ENCODE assay signal across 8 cellular contexts in genomic region chr2:74855114-74855707, GRCh38. TPM values are rescaled to one million over a fixed set of nuclear protein-coding genes. Genes with fewer than 3 reads are reported as not detected.
DNase-seq lines count a peak whose midpoint lies in the region; ATAC-seq and TF ChIP-seq lines count a peak whose summit lies in the region.
"Not testable (repeated sequence)": the region's sequence is repeated elsewhere in the genome, so short reads cannot be mapped to it uniquely, and the experiment has no call there.

No MANE protein-coding gene starts in this region.

- H3K4me3 Mint-ChIP-seq in Caco-2 (ENCODE audit: unreplicated experiment); WTC11; stimulated activated naive B cell treated with anti-CD40 and anti-IgM and Interleukin-4, amounts not matched to agents 10 μg/mL and 1 μg/mL and 100 μg/mL, for 72 hours: not testable (repeated sequence)

- not testable (repeated sequence) for ATAC-seq in HCT116; PC-3; WTC11; stimulated activated naive B cell treated with anti-CD40 and anti-IgM and Interleukin-4, amounts not matched to agents 10 μg/mL and 1 μg/mL and 100 μg/mL, for 72 hours (replicated peaks); upper lobe of left lung (ENCODE audit: low FRiP score in 2 of 2)

- H3K27ac ChIP-seq in HCT116 (ENCODE audit: low read depth, low read length); PC-3 (ENCODE audit: low read length): not testable (repeated sequence)
- H3K27ac ChIP-seq in cardiac muscle cell, result peak overlapping the region; percentile 89
- H3K27ac ChIP-seq in mucosa of rectum (ENCODE audit: low read depth in 2 of 2, low read length in 2 of 2), result peak overlapping the region; percentile 84 to 88
- H3K27ac ChIP-seq in upper lobe of left lung, result peak overlapping the region in 3 of 4 donors; percentile 61 to 70 (median 65)

- H3K9me2 ChIP-seq in HCT116 (ENCODE audit: insufficient read depth); PC-3 (replicated peaks; ENCODE audit: low read length): not testable (repeated sequence)

- H3K27ac Mint-ChIP-seq in Caco-2 (ENCODE audit: unreplicated experiment) (peak overlapping the region; percentile 77), WTC11 (peak overlapping the region; percentile 42)
- H3K27ac Mint-ChIP-seq in stimulated activated naive B cell treated with anti-CD40 and anti-IgM and Interleukin-4, amounts not matched to agents 10 μg/mL and 1 μg/mL and 100 μg/mL, for 72 hours, result peak overlapping the region; percentile 56

- not testable (repeated sequence) for H3K27me3 ChIP-seq in Caco-2 (replicated peaks; ENCODE audit: control insufficient read depth, insufficient read depth, low read length); HCT116 (ENCODE audit: insufficient read depth, low read length); PC-3 (ENCODE audit: low read length); cardiac muscle cell; mucosa of rectum (ENCODE audit: control insufficient read depth in 2 of 2, insufficient read depth in 2 of 2, low read length in 2 of 2); upper lobe of left lung

- H3K9me3 ChIP-seq in Caco-2; HCT116 (ENCODE audit: control insufficient read depth in 1 of 2, insufficient read depth in 1 of 2, low read depth in 1 of 2, low read length in 2 of 2); PC-3 (ENCODE audit: low read length); cardiac muscle cell (ENCODE audit: low read depth); mucosa of rectum (ENCODE audit: control insufficient read depth in 2 of 2, low read length in 2 of 2); upper lobe of left lung: not testable (repeated sequence)

- intact Hi-C loops in Caco-2 (cut with micrococcal nuclease; ENCODE audit: unreplicated experiment); HCT116 (cut with micrococcal nuclease); PC-3 (cut with micrococcal nuclease): not testable (repeated sequence)

- not testable (repeated sequence) for TF ChIP-seq POLR2A in HCT116 (IDR thresholded peaks at IDR 0.05; ENCODE audit: borderline replicate concordance, extremely low read depth, insufficient read depth, insufficient read length); upper lobe of left lung (IDR thresholded peaks at IDR 0.05)

- not testable (repeated sequence) for TF ChIP-seq EP300 in upper lobe of left lung (IDR thresholded peaks at IDR 0.05)

- not testable (repeated sequence) for H3K9ac ChIP-seq in HCT116 (ENCODE audit: low read length); PC-3 (ENCODE audit: low read length)
- H3K9ac ChIP-seq in mucosa of rectum (ENCODE audit: low read depth in 1 of 2, low read length in 2 of 2), result peak overlapping the region in 1 of 2 donors; percentile 49

- RAD21 ChIA-PET in HCT116 (lab: Charles Lee; ENCODE audit: low non-redundant PET in 1 of 2, low total read pairs in 2 of 2, uncharacterized antibody in 2 of 2, unreplicated experiment in 2 of 2), result not testable (repeated sequence)

- H3K4me2 ChIP-seq in HCT116 (ENCODE audit: low read length); PC-3 (ENCODE audit: low read length): not testable (repeated sequence)

- POLR2A ChIA-PET in Caco-2 (lab: Charles Lee); HCT116 (lab: Charles Lee); PC-3 (lab: Charles Lee; ENCODE audit: unreplicated experiment); WTC11 (lab: Charles Lee): not testable (repeated sequence)

- 95 to 96% methylated on average over 16 of the region's 16 CpGs for WGBS in upper lobe of left lung, 2 donors

- H3K4me1 Mint-ChIP-seq in Caco-2 (ENCODE audit: low read depth, unreplicated experiment), result peaks cover 52% of the 10 kb centered on the region
- peaks cover 43% of the 10 kb centered on the region for H3K4me1 Mint-ChIP-seq in WTC11
- peaks cover 26 to 36% of the 10 kb centered on the region in 2 donors for H3K4me1 Mint-ChIP-seq in stimulated activated naive B cell treated with anti-CD40 and anti-IgM and Interleukin-4, amounts not matched to agents 10 μg/mL and 1 μg/mL and 100 μg/mL, for 72 hours

- DNase-seq in Caco-2; HCT116 (ENCODE audit: low read depth, low spot score); PC-3; WTC11 (ENCODE audit: low spot score); cardiac muscle cell (ENCODE audit: low read depth in 1 of 2, low spot score in 1 of 2); stimulated activated naive B cell treated with anti-CD40 and anti-IgM and Interleukin-4, amounts not matched to agents 10 μg/mL and 1 μg/mL and 100 μg/mL, for 72 hours; upper lobe of left lung: not testable (repeated sequence)

- H4K20me1 ChIP-seq in HCT116 (ENCODE audit: insufficient read depth), result not testable (repeated sequence)
- H4K20me1 ChIP-seq in PC-3 (ENCODE audit: low read length), result peaks cover 10% of the 10 kb centered on the region; the same call in 1 of the 2 replicates

- TF ChIP-seq RAD21 in HCT116 (IDR thresholded peaks at IDR 0.05; ENCODE audit: low read depth), result not testable (repeated sequence)

- not testable (repeated sequence) for BruUV-seq in Caco-2 (replicated peaks; lab: Mats Ljungman, UMichigan)
- BruUV-seq in HCT116 (replicated peaks; lab: Mats Ljungman, UMichigan) (TSS peak; percentile 24), PC-3 (replicated peaks; lab: Mats Ljungman, UMichigan) (TSS peak; percentile 7)

- not testable (repeated sequence) for H3K36me3 ChIP-seq in Caco-2 (ENCODE audit: control insufficient read depth, insufficient read depth, low read length); upper lobe of left lung
- H3K36me3 ChIP-seq in HCT116 (ENCODE audit: control insufficient read depth in 1 of 2, insufficient read depth in 2 of 2, low read length in 2 of 2) (peaks cover 12 to 17% of the 10 kb centered on the region in 2 experiments; a peak in 3 of 4 replicates), PC-3 (ENCODE audit: low read depth, low read length) (peaks cover 50% of the 10 kb centered on the region), cardiac muscle cell (peaks cover 13% of the 10 kb centered on the region), mucosa of rectum (ENCODE audit: control insufficient read depth in 2 of 2, insufficient read depth in 2 of 2, low read length in 2 of 2) (peaks cover 10 to 15% of the 10 kb centered on the region in 2 donors)

- peaks cover 48% of the 10 kb centered on the region for H3K4me1 ChIP-seq in Caco-2
- H3K4me1 ChIP-seq in HCT116 (ENCODE audit: control insufficient read depth in 1 of 2, insufficient read depth in 2 of 2, low read length in 2 of 2), result peaks cover 0 to 11% of the 10 kb centered on the region in 2 experiments; a peak in 1 of 4 replicates
- peaks cover 47% of the 10 kb centered on the region for H3K4me1 ChIP-seq in PC-3 (ENCODE audit: insufficient read depth, low read length)
- H3K4me1 ChIP-seq in cardiac muscle cell (ENCODE audit: low read depth), result peaks cover 62% of the 10 kb centered on the region
- H3K4me1 ChIP-seq in mucosa of rectum (ENCODE audit: control insufficient read depth in 2 of 2, insufficient read depth in 2 of 2, low read length in 2 of 2), result peaks cover 25 to 37% of the 10 kb centered on the region in 2 donors
- H3K4me1 ChIP-seq in upper lobe of left lung, result peaks cover 13 to 62% (median 36%) of the 10 kb centered on the region in 4 donors

- CTCF ChIA-PET in Caco-2 (lab: Charles Lee) (interaction anchor here (0.6 kb wide), 1 partner anchor 123 kb away, joined by 8 read pairs; no protein-coding TSS in a partner anchor), WTC11 (lab: Charles Lee) (interaction anchor here (0.9 kb wide), 1 partner anchor 10 kb away, joined by 3 read pairs; no protein-coding TSS in a partner anchor)
- CTCF ChIA-PET in HCT116 (lab: Charles Lee); PC-3 (lab: Charles Lee): not testable (repeated sequence)

- not testable (repeated sequence) for H3K9me3 Mint-ChIP-seq in Caco-2 (ENCODE audit: unreplicated experiment); WTC11; stimulated activated naive B cell treated with anti-CD40 and anti-IgM and Interleukin-4, amounts not matched to agents 10 μg/mL and 1 μg/mL and 100 μg/mL, for 72 hours

- not testable (repeated sequence) for H3K4me3 ChIP-seq in Caco-2 (ENCODE audit: low read depth, low read length); HCT116 (replicated peaks in 1 of 2; ENCODE audit: low read depth in 1 of 2, low read length in 2 of 2); PC-3 (ENCODE audit: low read length); cardiac muscle cell; mucosa of rectum (ENCODE audit: low read length in 2 of 2); upper lobe of left lung

- H3K36me3 Mint-ChIP-seq in Caco-2 (ENCODE audit: insufficient read depth, unreplicated experiment) (peaks cover 13% of the 10 kb centered on the region), WTC11 (peaks cover 48% of the 10 kb centered on the region)
- peaks cover 36 to 47% of the 10 kb centered on the region in 2 donors for H3K36me3 Mint-ChIP-seq in stimulated activated naive B cell treated with anti-CD40 and anti-IgM and Interleukin-4, amounts not matched to agents 10 μg/mL and 1 μg/mL and 100 μg/mL, for 72 hours

- not testable (repeated sequence) for H2AFZ ChIP-seq in HCT116 (ENCODE audit: low read depth, low read length, poor library complexity, severe bottlenecking); PC-3 (ENCODE audit: low read length)

- not testable (repeated sequence) for H3K27me3 Mint-ChIP-seq in Caco-2 (ENCODE audit: insufficient read depth, unreplicated experiment); WTC11 (ENCODE audit: low read depth); stimulated activated naive B cell treated with anti-CD40 and anti-IgM and Interleukin-4, amounts not matched to agents 10 μg/mL and 1 μg/mL and 100 μg/mL, for 72 hours

- H3K79me2 ChIP-seq in HCT116 (ENCODE audit: insufficient read depth, low read length) (peaks cover 46% of the 10 kb centered on the region), PC-3 (ENCODE audit: low read length) (peaks cover 98% of the 10 kb centered on the region)

- H3F3A ChIP-seq in PC-3 (ENCODE audit: low read length, unreplicated experiment), result not testable (repeated sequence)

- not testable (repeated sequence) for TF ChIP-seq CTCF in Caco-2 (IDR thresholded peaks at IDR 0.05; ENCODE audit: insufficient read depth in 1 of 2, low read depth in 1 of 2, low read length in 1 of 2, severe bottlenecking in 1 of 2, unreplicated experiment in 1 of 2); HCT116 (IDR thresholded peaks at IDR 0.05 in 2 of 3, conservative IDR thresholded peaks at IDR 0.05 in 1 of 3; ENCODE audit: borderline replicate concordance in 1 of 3, insufficient read depth in 1 of 3, low read depth in 2 of 3, low read length in 2 of 3); PC-3 (conservative IDR thresholded peaks at IDR 0.05; ENCODE audit: low read depth, low read length); WTC11 (IDR thresholded peaks at IDR 0.05); cardiac muscle cell (IDR thresholded peaks at IDR 0.05; ENCODE audit: low read depth, low read length); upper lobe of left lung (IDR thresholded peaks at IDR 0.05)

RNA-seq across cellular contexts. Expression of gene HK2, which starts 21.3 kb away (rescaled TPM):
- total RNA-seq in Caco-2 (2022) (19.9 and 22.6 TPM in 2 replicates), HCT116 (2021; ENCODE audit: unreplicated experiment) (42.5 TPM), PC-3 (2014; rRNA removed) (43.8 and 55.2 TPM in 2 replicates), WTC11 (2021) (61.6 to 74.5 TPM (median 73.9 TPM) in 3 replicates), cardiac muscle cell (109 and 127 TPM in 2 replicates), upper lobe of left lung (10 to 100 TPM; 29.0 to 98.8 (median 39.7) TPM)
- polyA plus RNA-seq in HCT116 (2012), result 53.6 and 66.0 TPM in 2 replicates
- polyA plus RNA-seq in cardiac muscle cell, result 77.3 and 94.6 TPM in 2 replicates
